ENCODE assay signal across 24 cellular contexts in genomic region chr11:11763796-11764427, GRCh38.
DNase-seq lines count a peak whose midpoint lies in the region; ATAC-seq and TF ChIP-seq lines count a peak whose summit lies in the region.
"Had no signal": no experiment of that assay in that cellular context is flagged by ENCODE, and none has a peak within 500 bp of the region (broad histone marks: within the 10 kb centered on the region; RNA-seq: fewer than 3 reads in every experiment).

No MANE protein-coding gene starts in this region.

- H3K4me1 Mint-ChIP-seq in activated T-helper 1 cell treated with anti-CD3 and anti-CD28 coated beads, Interleukin-12 subunit alpha, Interleukin-12 subunit beta, Interleukin-2, Interleukin-4 antibody, amounts not matched to agents 30 ng/mL and 10 ng/mL and 1 ng/mL, durations not matched to agents 14 hours and 24 hours and 36 hours (ENCODE audit: low read depth): no peaks in the 10 kb centered on the region
- H3K4me1 Mint-ChIP-seq: CD14-positive monocyte; CD4-positive, alpha-beta memory T cell; CD4-positive, CD25-positive, alpha-beta regulatory T cell; CD8-positive, alpha-beta memory T cell had no signal

- H3K36me3 ChIP-seq in BLaER1 treated with 17β-estradiol and CSF1 and Interleukin-3, amounts not matched to agents 10 nM and 100 nM: no peaks in the 10 kb centered on the region
- no peaks in the 10 kb centered on the region for H3K36me3 ChIP-seq in neural cell (ENCODE audit: insufficient read depth, low read length)
- H3K36me3 ChIP-seq: BE2C had no signal

- H3K9ac ChIP-seq in BLaER1 treated with 17β-estradiol and CSF1 and Interleukin-3, amounts not matched to agents 10 nM and 100 nM: no peak overlapping the region
- peak overlapping the region; percentile 20 for H3K9ac ChIP-seq in neural cell (ENCODE audit: low read length)

- TF ChIP-seq EP300 in neural cell (conservative IDR thresholded peaks at IDR 0.05; ENCODE audit: poor library complexity, severe bottlenecking): no peak

- no peaks in the 10 kb centered on the region for H4K20me1 ChIP-seq in BLaER1 treated with 17β-estradiol and CSF1 and Interleukin-3, amounts not matched to agents 10 nM and 100 nM
- H4K20me1 ChIP-seq in neural cell (ENCODE audit: insufficient read depth): no peaks in the 10 kb centered on the region

- H3K4me2 ChIP-seq in BLaER1 treated with 17β-estradiol and CSF1 and Interleukin-3, amounts not matched to agents 10 nM and 100 nM: peak overlapping the region in 8 of 11 experiments; percentile 2 to 60 (median 40); a peak in 12 of 22 replicates
- no peak overlapping the region for H3K4me2 ChIP-seq in neural cell (ENCODE audit: low read length)

- no peaks in the 10 kb centered on the region for H3F3A ChIP-seq in neural cell (ENCODE audit: insufficient read depth, low read length, poor library complexity, severe bottlenecking)

- H3K36me3 Mint-ChIP-seq in activated T-helper 1 cell treated with anti-CD3 and anti-CD28 coated beads, Interleukin-12 subunit alpha, Interleukin-12 subunit beta, Interleukin-2, Interleukin-4 antibody, amounts not matched to agents 30 ng/mL and 10 ng/mL and 1 ng/mL, durations not matched to agents 14 hours and 24 hours and 36 hours (ENCODE audit: low read depth): no peaks in the 10 kb centered on the region
- H3K36me3 Mint-ChIP-seq: CD14-positive monocyte; CD4-positive, alpha-beta memory T cell; CD4-positive, CD25-positive, alpha-beta regulatory T cell; CD8-positive, alpha-beta memory T cell had no signal

- H3K4me3 ChIP-seq in BLaER1 treated with 17β-estradiol and CSF1 and Interleukin-3, amounts not matched to agents 10 nM and 100 nM: no peak overlapping the region
- peak overlapping the region; percentile 48 for H3K4me3 ChIP-seq in neural cell (ENCODE audit: low read length)
- H3K4me3 ChIP-seq: GM12878 had no signal

- DNase-seq in putamen (ENCODE audit: low spot score): peak; percentile 63
- DNase-seq in NCI-H524 (lab: John Stamatoyannopoulos, UW): no peak
- DNase-seq in activated T-helper 1 cell treated with anti-CD3 and anti-CD28 coated beads, Interleukin-12 subunit alpha, Interleukin-12 subunit beta, Interleukin-2, Interleukin-4 antibody, amounts not matched to agents 30 ng/mL and 10 ng/mL and 1 ng/mL, durations not matched to agents 14 hours and 24 hours and 36 hours (ENCODE audit: low spot score): no peak
- DNase-seq in RPMI8226: no peak
- no peak for DNase-seq in Right ventricle myocardium superior
- DNase-seq: 8988T; ACHN; BE2C; C1 segment of cervical spinal cord; CD4-positive, alpha-beta memory T cell; CD4-positive, CD25-positive, alpha-beta regulatory T cell; CD8-positive, alpha-beta memory T cell; COR-L47; DMS 273 treated with DMSO at 0.1 percent for 48 hours; DMS153; DMS53; DMS79; DND-41; EL; GDM1 had no signal

- no peak for ATAC-seq in Right ventricle myocardium superior (ENCODE audit: poor library complexity)
- ATAC-seq: GM12878 had no signal

- intact Hi-C loops in activated T-helper 1 cell treated with anti-CD3 and anti-CD28 coated beads, Interleukin-12 subunit alpha, Interleukin-12 subunit beta, Interleukin-2, Interleukin-4 antibody, amounts not matched to agents 30 ng/mL and 10 ng/mL and 1 ng/mL, durations not matched to agents 14 hours and 24 hours and 36 hours (cut with micrococcal nuclease): no loop called here
- intact Hi-C loops in Right ventricle myocardium superior (cut with DNase I): no loop called here

- H3K9me3 Mint-ChIP-seq in activated T-helper 1 cell treated with anti-CD3 and anti-CD28 coated beads, Interleukin-12 subunit alpha, Interleukin-12 subunit beta, Interleukin-2, Interleukin-4 antibody, amounts not matched to agents 30 ng/mL and 10 ng/mL and 1 ng/mL, durations not matched to agents 14 hours and 24 hours and 36 hours: no peaks in the 10 kb centered on the region
- H3K9me3 Mint-ChIP-seq: CD14-positive monocyte; CD4-positive, alpha-beta memory T cell; CD4-positive, CD25-positive, alpha-beta regulatory T cell; CD8-positive, alpha-beta memory T cell had no signal

- H3K27ac Mint-ChIP-seq in activated T-helper 1 cell treated with anti-CD3 and anti-CD28 coated beads, Interleukin-12 subunit alpha, Interleukin-12 subunit beta, Interleukin-2, Interleukin-4 antibody, amounts not matched to agents 30 ng/mL and 10 ng/mL and 1 ng/mL, durations not matched to agents 14 hours and 24 hours and 36 hours: no peak overlapping the region
- H3K27ac Mint-ChIP-seq: CD14-positive monocyte; CD4-positive, alpha-beta memory T cell; CD4-positive, CD25-positive, alpha-beta regulatory T cell had no signal

- H2AFZ ChIP-seq in neural cell (ENCODE audit: low read depth, low read length): no peak overlapping the region

- H3K4me3 Mint-ChIP-seq in activated T-helper 1 cell treated with anti-CD3 and anti-CD28 coated beads, Interleukin-12 subunit alpha, Interleukin-12 subunit beta, Interleukin-2, Interleukin-4 antibody, amounts not matched to agents 30 ng/mL and 10 ng/mL and 1 ng/mL, durations not matched to agents 14 hours and 24 hours and 36 hours: no peak overlapping the region
- H3K4me3 Mint-ChIP-seq: CD14-positive monocyte; CD4-positive, alpha-beta memory T cell; CD4-positive, CD25-positive, alpha-beta regulatory T cell; CD8-positive, alpha-beta memory T cell had no signal

- H3K27me3 ChIP-seq in BLaER1 treated with 17β-estradiol and CSF1 and Interleukin-3, amounts not matched to agents 10 nM and 100 nM: no peaks in the 10 kb centered on the region
- H3K27me3 ChIP-seq in neural cell (ENCODE audit: insufficient read depth, low read depth, low read length): no peaks in the 10 kb centered on the region
- H3K27me3 ChIP-seq: BE2C had no signal

- H3K27me3 Mint-ChIP-seq in activated T-helper 1 cell treated with anti-CD3 and anti-CD28 coated beads, Interleukin-12 subunit alpha, Interleukin-12 subunit beta, Interleukin-2, Interleukin-4 antibody, amounts not matched to agents 30 ng/mL and 10 ng/mL and 1 ng/mL, durations not matched to agents 14 hours and 24 hours and 36 hours (ENCODE audit: insufficient read depth): peaks cover 15% of the 10 kb centered on the region

- no peaks in the 10 kb centered on the region for H3K9me2 ChIP-seq in neural cell (ENCODE audit: insufficient read depth, low read length)

- H3K27ac ChIP-seq in BLaER1 treated with 17β-estradiol and CSF1 and Interleukin-3, amounts not matched to agents 10 nM and 100 nM: no peak overlapping the region
- peak overlapping the region; percentile 69 for H3K27ac ChIP-seq in neural cell (ENCODE audit: low read length)

- no peaks in the 10 kb centered on the region for H3K79me2 ChIP-seq in neural cell (replicated peaks; ENCODE audit: insufficient read depth, low read length)

- peaks cover 0 to 3% (median 0%) of the 10 kb centered on the region in 11 experiments; a peak in 1 of 22 replicates for H3K9me3 ChIP-seq in BLaER1 treated with 17β-estradiol and CSF1 and Interleukin-3, amounts not matched to agents 10 nM and 100 nM (replicated peaks in 1 of 11)
- no peaks in the 10 kb centered on the region for H3K9me3 ChIP-seq in neural cell (ENCODE audit: low read length)
- H3K9me3 ChIP-seq: BE2C had no signal

- no peak for TF ChIP-seq RAD21 in neural cell (conservative IDR thresholded peaks at IDR 0.05)

- H3K4me1 ChIP-seq in BLaER1 treated with 17β-estradiol and CSF1 and Interleukin-3, amounts not matched to agents 10 nM and 100 nM: peaks cover 0 to 13% (median 10%) of the 10 kb centered on the region in 10 experiments; a peak in 12 of 20 replicates
- H3K4me1 ChIP-seq: BE2C had no signal

- TF ChIP-seq CTCF in neural cell (IDR thresholded peaks at IDR 0.05; ENCODE audit: poor library complexity, severe bottlenecking): no peak

TF ChIP-seq in neural cell, 6 proteins besides CTCF, POLR2A, EP300 and RAD21:
- no peak for TF ChIP-seq REST (IDR thresholded peaks at IDR 0.05; ENCODE audit: borderline replicate concordance)
- no peak for TF ChIP-seq EZH2 (IDR thresholded peaks at IDR 0.05; ENCODE audit: borderline replicate concordance, insufficient read depth, low read length, poor library complexity, severe bottlenecking)
- TF ChIP-seq TAF1 (IDR thresholded peaks at IDR 0.05; ENCODE audit: low read depth): no peak
